1 cellular context compared by ENCODE assay signal in genomic region chr18:23138470-23138869, GRCh38.
TF ChIP-seq lines count a peak whose summit lies in the region.

No MANE protein-coding gene starts in this region.

TF ChIP-seq in K562, 482 proteins besides CTCF, POLR2A, EP300 and RAD21 (continued from another document):
- TF ChIP-seq TRIM25 (IDR thresholded peaks at IDR 0.05; ENCODE audit: borderline replicate concordance) (no peak), ZNF232 (CRISPR knock-in tag; IDR thresholded peaks at IDR 0.05) (no peak), YY1 (IDR thresholded peaks at IDR 0.05; ENCODE audit: borderline replicate concordance in 1 of 3, control insufficient read depth in 1 of 3, extremely low read depth in 1 of 3, insufficient read depth in 3 of 3, insufficient read length in 1 of 3, insufficient replicate concordance in 2 of 3, low read depth in 1 of 3, low read length in 2 of 3) (no peak), TEAD1 (CRISPR knock-in tag; IDR thresholded peaks at IDR 0.05) (no peak)
